Comparison of ENCODE assay signal across 8 cellular contexts in the genomic region with DNA sequence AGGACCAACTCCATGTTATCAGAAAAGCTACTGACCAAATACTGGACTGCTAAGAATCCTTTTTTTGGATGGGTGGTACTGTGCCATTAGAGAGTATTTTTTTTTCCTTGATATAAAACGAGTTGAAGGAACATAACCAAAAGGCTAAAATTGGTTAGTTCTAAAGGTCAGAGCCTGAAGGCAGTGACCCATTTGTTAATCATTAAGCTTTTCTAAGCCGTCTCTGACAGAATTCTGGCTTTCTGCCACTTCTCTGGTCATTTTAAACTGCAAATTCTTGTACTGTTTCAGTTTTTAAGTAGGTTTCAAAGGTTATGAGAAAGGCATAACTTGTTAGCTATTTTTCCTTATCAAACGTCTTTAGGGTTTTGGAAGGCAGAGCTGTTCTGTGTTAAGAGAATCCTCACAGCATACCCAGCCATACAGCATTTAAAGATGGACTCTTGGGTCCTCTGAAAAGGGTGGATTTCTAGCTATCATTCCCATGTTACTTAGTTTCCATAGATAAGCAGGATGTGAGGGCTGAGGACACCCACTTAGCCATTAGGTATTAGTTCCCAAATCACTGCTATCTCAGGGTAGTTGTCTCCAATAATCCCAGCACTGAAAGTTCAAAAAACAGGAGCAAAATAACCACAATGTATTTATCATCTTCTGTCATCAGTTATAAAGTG.
DNase-seq lines count a peak whose midpoint lies in the region; ATAC-seq and TF ChIP-seq lines count a peak whose summit lies in the region.

No MANE protein-coding gene starts in this region.

- H3K36me3 ChIP-seq in OCI-LY7 (ENCODE audit: insufficient read depth, low read length) = peaks cover 31% of the 10 kb centered on the region
- no peaks in the 10 kb centered on the region for H3K36me3 ChIP-seq in stomach smooth muscle (ENCODE audit: control insufficient read depth in 2 of 2, insufficient read depth in 2 of 2, low read length in 2 of 2)

- no peak for DNase-seq in OCI-LY7 (ENCODE audit: low spot score)
- peak; percentile 66 for DNase-seq in foreskin melanocyte
- DNase-seq in NCI-H2081 treated with DMSO at 0.1 percent for 48 hours (lab: John Stamatoyannopoulos, UW) = no peak
- no peak for DNase-seq in NK-92 treated with Interleukin-12 subunit alpha and Interleukin-12 subunit beta, amount 100 ng/mL, for 24 hours (lab: John Stamatoyannopoulos, UW)
- DNase-seq in NOMO-1 treated with dmso at 0.1 percent for 144 hours (lab: John Stamatoyannopoulos, UW; ENCODE audit: unreplicated experiment) = no peak

- H3K27me3 ChIP-seq in stomach smooth muscle (ENCODE audit: control insufficient read depth in 1 of 2, insufficient read depth in 2 of 2, low read length in 2 of 2) = no peaks in the 10 kb centered on the region

- ATAC-seq in HG02678 (IDR thresholded peaks at IDR 0.05; ENCODE audit: unreplicated experiment) = peak; percentile 42

- TF ChIP-seq POLR2A in GM18526 (IDR thresholded peaks at IDR 0.05; ENCODE audit: extremely low read depth, insufficient read length) = peak; percentile 18

- H3K4me1 ChIP-seq in OCI-LY7 (ENCODE audit: insufficient read depth, low read length, poor library complexity, severe bottlenecking) (peaks cover 78% of the 10 kb centered on the region), stomach smooth muscle (ENCODE audit: control insufficient read depth, insufficient read depth, low read length) (no peaks in the 10 kb centered on the region)

- no peaks in the 10 kb centered on the region for H3K9me2 ChIP-seq in OCI-LY7 (ENCODE audit: insufficient read depth, low read length)

- peak overlapping the region; percentile 90 for H3K4me2 ChIP-seq in OCI-LY7 (ENCODE audit: low read length)

- no peaks in the 10 kb centered on the region for H3K79me2 ChIP-seq in OCI-LY7 (ENCODE audit: insufficient read depth, low read depth, low read length)

- POLR2A ChIA-PET in OCI-LY7 (lab: Charles Lee) = interaction anchor here (0.5 to 6.8 kb wide), 51 partner anchors 10 to 568 kb away, joined by 3 to 134 read pairs (median 5); partner anchors contain the start of genes ATAD1, KLLN and PTEN

- peak overlapping the region; percentile 65 for H3K4me3 ChIP-seq in OCI-LY7 (ENCODE audit: low read depth, low read length, poor library complexity, severe bottlenecking)
- peak overlapping the region; percentile 52 to 54 for H3K4me3 ChIP-seq in stomach smooth muscle (ENCODE audit: low read length in 2 of 2)

- BruUV-seq in OCI-LY7 (replicated peaks; lab: Mats Ljungman, UMichigan) = TSS peak; percentile 96

- CTCF ChIA-PET in OCI-LY7 (lab: Charles Lee; ENCODE audit: unreplicated experiment) = interaction anchor here (1.0 to 4.9 kb wide), 3 partner anchors 269 to 524 kb away, joined by 6 to 36 read pairs (median 8); partner anchors contain the start of genes KLLN and PTEN

- H3K27ac ChIP-seq in OCI-LY7 (ENCODE audit: low read depth, low read length, poor library complexity, severe bottlenecking) (peak overlapping the region; percentile 99), stomach smooth muscle (ENCODE audit: low read length) (no peak overlapping the region)

- intact Hi-C loops in OCI-LY7 (cut with micrococcal nuclease; ENCODE audit: unreplicated experiment) = loop anchor here (1.0 to 10.0 kb wide), 4 partner anchors 278 to 608 kb away; partner anchors contain the start of genes FAS and STAMBPL1

- peak overlapping the region in 1 of 2 donors; percentile 53 for H3K9ac ChIP-seq in stomach smooth muscle (ENCODE audit: low read length in 2 of 2)

- no peak overlapping the region; the same call in 1 of the 2 replicates for H2AFZ ChIP-seq in OCI-LY7 (ENCODE audit: low read length)

- H3K9me3 ChIP-seq in OCI-LY7 (ENCODE audit: low read length) (peaks cover 36% of the 10 kb centered on the region), stomach smooth muscle (ENCODE audit: control insufficient read depth in 2 of 2, low read length in 2 of 2) (no peaks in the 10 kb centered on the region)

- no peak for TF ChIP-seq CTCF in OCI-LY7 (conservative IDR thresholded peaks at IDR 0.05; ENCODE audit: low read length)

- H4K20me1 ChIP-seq in OCI-LY7 (ENCODE audit: insufficient read depth, low read length) = no peaks in the 10 kb centered on the region
